In the genomic region with DNA sequence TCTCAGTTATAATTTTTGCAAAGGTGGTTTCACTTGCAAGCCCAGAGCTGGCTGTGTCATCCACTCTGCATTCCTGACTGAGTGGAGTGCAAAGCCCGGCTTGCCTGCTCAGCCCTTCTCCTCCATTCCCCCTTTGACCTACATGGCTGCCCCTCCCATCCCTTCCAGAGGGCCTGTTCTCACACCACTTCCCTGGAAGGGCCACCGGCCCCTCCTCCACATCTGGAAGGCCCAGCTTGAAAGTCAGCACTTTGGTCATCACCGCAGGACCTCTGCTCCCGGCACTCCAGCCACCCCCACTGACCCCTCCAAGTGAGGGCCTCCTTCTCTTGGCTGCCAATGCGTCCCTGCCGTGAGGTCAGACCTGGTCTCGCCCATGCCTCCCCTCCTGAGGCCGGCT, we compare ENCODE assay signal across 20 cellular contexts.
A peak's percentile ranks its signal among the peaks of the same experiment; 100 is the strongest.
DNase-seq lines count a peak whose midpoint lies in the region; ATAC-seq and TF ChIP-seq lines count a peak whose summit lies in the region.
"Had no signal": no experiment of that assay in that cellular context is flagged by ENCODE, and none has a peak within 500 bp of the region (broad histone marks: within the 10 kb centered on the region; RNA-seq: fewer than 3 reads in every experiment).

No MANE protein-coding gene starts in this region.

- peaks cover 0 to under 1% (median 0%) of the 10 kb centered on the region in 3 donors for H3K9me3 ChIP-seq in adrenal gland (replicated peaks in 1 of 3)
- H3K9me3 ChIP-seq in hepatocyte (ENCODE audit: low read depth): peaks cover 3% of the 10 kb centered on the region
- H3K9me3 ChIP-seq in smooth muscle cell (replicated peaks; ENCODE audit: low read depth): no peaks in the 10 kb centered on the region
- H3K9me3 ChIP-seq: esophagus muscularis mucosa, neutrophil had no signal

- H2AFZ ChIP-seq in hepatocyte (no peak overlapping the region), smooth muscle cell (ENCODE audit: low read depth) (no peak overlapping the region)

- intact Hi-C loops in adrenal gland (cut with DNase I): no loop called here

- H3K4me3 ChIP-seq in adrenal gland: no peak overlapping the region
- no peak overlapping the region for H3K4me3 ChIP-seq in hepatocyte
- H3K4me3 ChIP-seq in smooth muscle cell: no peak overlapping the region
- H3K4me3 ChIP-seq: esophagus muscularis mucosa had no signal

- TF ChIP-seq POLR2A in adrenal gland (IDR thresholded peaks at IDR 0.05): peak in 1 of 2 donors; percentile 8

- no peak overlapping the region for H3K9ac ChIP-seq in smooth muscle cell (ENCODE audit: low read depth)

- H3F3A ChIP-seq in smooth muscle cell (ENCODE audit: low read depth): no peaks in the 10 kb centered on the region

- peak; percentile 50 for ATAC-seq in omental fat pad (ENCODE audit: low FRiP score)
- ATAC-seq in GM18870 (IDR thresholded peaks at IDR 0.05; ENCODE audit: unreplicated experiment): no peak
- ATAC-seq: activated CD8-positive, alpha-beta T cell treated with anti-CD3 and anti-CD28 coated beads, Interleukin-2, amount 10 ng/mL, durations not matched to agents 7 days and 5 days; activated T-helper 17 cell treated with anti-CD3 and anti-CD28 coated beads, Interleukin-2, amount 50 U/mL, for 72 hours; stimulated activated naive B cell treated with anti-CD40 and anti-IgM and Interleukin-4, amounts not matched to agents 10 μg/mL and 1 μg/mL and 100 μg/mL, for 72 hours; T-cell had no signal

- H3K27me3 ChIP-seq in adrenal gland: no peaks in the 10 kb centered on the region
- peaks cover under 1% of the 10 kb centered on the region for H3K27me3 ChIP-seq in hepatocyte
- peaks cover 3% of the 10 kb centered on the region for H3K27me3 ChIP-seq in smooth muscle cell (ENCODE audit: low read depth)
- H3K27me3 ChIP-seq: esophagus muscularis mucosa had no signal

- no peaks in the 10 kb centered on the region for H4K20me1 ChIP-seq in hepatocyte (ENCODE audit: insufficient read depth, poor library complexity, severe bottlenecking)
- no peaks in the 10 kb centered on the region for H4K20me1 ChIP-seq in smooth muscle cell (ENCODE audit: low read depth)

- 19 to 39% (median 30%) methylated on average over 8 of the region's 8 CpGs for WGBS in adrenal gland, 4 donors
- 55% methylated on average over 8 of the region's 8 CpGs for WGBS in hepatocyte (ENCODE audit: low lambda C conversion rate, missing lambda C conversion rate)
- WGBS in smooth muscle cell (ENCODE audit: low lambda C conversion rate): 64% methylated on average over 8 of the region's 8 CpGs

- H3K4me2 ChIP-seq in hepatocyte: no peak overlapping the region
- no peak overlapping the region for H3K4me2 ChIP-seq in smooth muscle cell

- peaks cover 35 to 40% of the 10 kb centered on the region in 2 donors for H3K4me1 ChIP-seq in adrenal gland (replicated peaks in 1 of 2)
- H3K4me1 ChIP-seq in hepatocyte (ENCODE audit: insufficient read depth): peaks cover 9% of the 10 kb centered on the region
- H3K4me1 ChIP-seq in smooth muscle cell (ENCODE audit: low read depth): peaks cover 10% of the 10 kb centered on the region

- DNase-seq in AG20443 (ENCODE audit: low spot score): peak; percentile 67
- DNase-seq in adrenal gland: peak; percentile 27 to 72 (median 59)
- DNase-seq in hepatocyte (ENCODE audit: low spot score): peak; percentile 24
- DNase-seq in omental fat pad (ENCODE audit: low spot score): no peak
- no peak for DNase-seq in cerebellum (ENCODE audit: low spot score)
- no peak for DNase-seq in RKO (ENCODE audit: low spot score)
- no peak for DNase-seq in smooth muscle cell (lab: John Stamatoyannopoulos, UW; ENCODE audit: unreplicated experiment)
- DNase-seq: activated CD8-positive, alpha-beta T cell treated with anti-CD3 and anti-CD28 coated beads, Interleukin-2, amount 10 ng/mL, durations not matched to agents 7 days and 5 days; COR-L47; NCI-H1092; NCI-H2107; NCI-H774; RPMI8226; stimulated activated naive B cell treated with anti-CD40 and anti-IgM and Interleukin-4, amounts not matched to agents 10 μg/mL and 1 μg/mL and 100 μg/mL, for 72 hours; T-cell; WERI-Rb-1 had no signal

- no peaks in the 10 kb centered on the region for H3K9me2 ChIP-seq in hepatocyte (replicated peaks; ENCODE audit: insufficient read depth)

- H3K27ac ChIP-seq in adrenal gland: peak overlapping the region in 4 of 5 donors; percentile 30 to 91 (median 57)
- no peak overlapping the region for H3K27ac ChIP-seq in hepatocyte
- no peak overlapping the region for H3K27ac ChIP-seq in smooth muscle cell (ENCODE audit: low read depth)
- H3K27ac ChIP-seq: esophagus muscularis mucosa, neutrophil, WERI-Rb-1 had no signal

- TF ChIP-seq CTCF in adrenal gland (IDR thresholded peaks at IDR 0.05): no peak
- TF ChIP-seq CTCF in hepatocyte (IDR thresholded peaks at IDR 0.05; ENCODE audit: poor library complexity): no peak
- TF ChIP-seq CTCF in omental fat pad (IDR thresholded peaks at IDR 0.05): no peak
- no peak for TF ChIP-seq CTCF in smooth muscle cell (IDR thresholded peaks at IDR 0.05; ENCODE audit: borderline replicate concordance, insufficient read depth, poor library complexity, severe bottlenecking)

- H3K36me3 ChIP-seq in adrenal gland (replicated peaks in 1 of 2): no peaks in the 10 kb centered on the region
- no peaks in the 10 kb centered on the region for H3K36me3 ChIP-seq in hepatocyte (replicated peaks; ENCODE audit: insufficient read depth, low read depth)
- H3K36me3 ChIP-seq in smooth muscle cell (ENCODE audit: low read depth): no peaks in the 10 kb centered on the region
- H3K36me3 ChIP-seq: esophagus muscularis mucosa, neutrophil, WERI-Rb-1 had no signal

- H3K79me2 ChIP-seq in hepatocyte (no peaks in the 10 kb centered on the region), smooth muscle cell (ENCODE audit: low read depth) (no peaks in the 10 kb centered on the region)

Comparison
In these comparisons a context has a peak if more than half of its experiments do, and no peak if none do; other contexts are left out.
1. DNase-seq: peak in AG20443 (single experiment), adrenal gland (7 of 7) and hepatocyte (single experiment); none in omental fat pad (single experiment), cerebellum (single experiment), RKO (single experiment) and smooth muscle cell (single experiment).
2. H3K27ac ChIP-seq: peak in adrenal gland (4 of 5); none in hepatocyte (single experiment) and smooth muscle cell (single experiment).